15 cellular contexts compared by ENCODE assay signal in genomic region chr19:51798127-51798526, GRCh38. TPM values are rescaled to one million over a fixed set of nuclear protein-coding genes. Genes with fewer than 3 reads are reported as not detected.
"Had no signal": no experiment of that assay in that cellular context is flagged by ENCODE, and none has a peak within 500 bp of the region (broad histone marks: within the 10 kb centered on the region; RNA-seq: fewer than 3 reads in every experiment).

No MANE protein-coding gene starts in this region.

- H3K9me3 ChIP-seq: prostate gland had no signal

- DNase-seq: activated CD4-positive, alpha-beta T cell treated with anti-CD3 and anti-CD28 coated beads for 36 hours; activated CD8-positive, alpha-beta T cell treated with anti-CD3 and anti-CD28 coated beads for 36 hours; activated naive CD4-positive, alpha-beta T cell treated with anti-CD3 and anti-CD28 coated beads for 36 hours; central memory CD4-positive, alpha-beta T cell; effector memory CD8-positive, alpha-beta T cell; hippocampal formation; mammary epithelial cell; mucosa of descending colon; natural killer cell; stimulated activated CD4-positive, alpha-beta T cell treated with anti-CD3 and anti-CD28 coated beads, Interleukin-15, amount 100 ng/mL, for 24 hours; stimulated activated CD4-positive, alpha-beta T cell treated with anti-CD3 and anti-CD28 coated beads, Interleukin-4, amount 100 ng/mL, for 24 hours had no signal

- H3K4me3 ChIP-seq: mucosa of descending colon, prostate gland had no signal

- ATAC-seq: activated CD4-positive, alpha-beta T cell treated with anti-CD3 and anti-CD28 coated beads for 36 hours; activated CD8-positive, alpha-beta T cell treated with anti-CD3 and anti-CD28 coated beads for 36 hours; effector memory CD8-positive, alpha-beta T cell; natural killer cell had no signal

- H3K27ac ChIP-seq: epithelial cell of prostate, prostate gland had no signal

- H3K4me1 ChIP-seq: prostate gland had no signal

- H3K36me3 ChIP-seq: prostate gland had no signal

RNA-seq across cellular contexts. Expression of gene FPR3, which starts 3.2 kb away (rescaled TPM):
- total RNA-seq: activated CD4-positive, alpha-beta T cell treated with anti-CD3 and anti-CD28 coated beads for 36 hours; activated CD8-positive, alpha-beta T cell treated with anti-CD3 and anti-CD28 coated beads for 36 hours; activated naive CD4-positive, alpha-beta T cell treated with anti-CD3 and anti-CD28 coated beads for 36 hours; kidney epithelial cell; mammary epithelial cell; T-helper 2 cell treated with Interferon-gamma antibody and Interleukin-4, amounts not matched to agents 100 ng/mL and 5 ng/mL, for 36 hours had no signal
- polyA plus RNA-seq: mammary epithelial cell had no signal

RNA-seq across cellular contexts. Expression of gene FPR2, which starts 37.1 kb away (rescaled TPM):
- total RNA-seq: activated CD4-positive, alpha-beta T cell treated with anti-CD3 and anti-CD28 coated beads for 36 hours; activated CD8-positive, alpha-beta T cell treated with anti-CD3 and anti-CD28 coated beads for 36 hours; activated naive CD4-positive, alpha-beta T cell treated with anti-CD3 and anti-CD28 coated beads for 36 hours; kidney epithelial cell; mammary epithelial cell; T-helper 2 cell treated with Interferon-gamma antibody and Interleukin-4, amounts not matched to agents 100 ng/mL and 5 ng/mL, for 36 hours had no signal

RNA-seq across cellular contexts. Expression of gene FPR1, which starts 46.4 kb away (rescaled TPM):
- total RNA-seq: activated CD4-positive, alpha-beta T cell treated with anti-CD3 and anti-CD28 coated beads for 36 hours; activated CD8-positive, alpha-beta T cell treated with anti-CD3 and anti-CD28 coated beads for 36 hours; activated naive CD4-positive, alpha-beta T cell treated with anti-CD3 and anti-CD28 coated beads for 36 hours; kidney epithelial cell; T-helper 2 cell treated with Interferon-gamma antibody and Interleukin-4, amounts not matched to agents 100 ng/mL and 5 ng/mL, for 36 hours had no signal
